In genomic region chr17:75525806-75526554, GRCh38 we compare ENCODE assay signal across 8 cellular contexts. TPM values are rescaled to one million over a fixed set of nuclear protein-coding genes. Genes with fewer than 3 reads are reported as not detected.
DNase-seq lines count a peak whose midpoint lies in the region; ATAC-seq and TF ChIP-seq lines count a peak whose summit lies in the region.

No MANE protein-coding gene starts in this region.

- ATAC-seq in HG02610 (IDR thresholded peaks at IDR 0.05; ENCODE audit: unreplicated experiment) (peak; percentile 8), thoracic aorta (ENCODE audit: insufficient number of reproducible peaks, low FRiP score, low read depth) (no peak), GM18519 (IDR thresholded peaks at IDR 0.05; ENCODE audit: low FRiP score, unreplicated experiment) (no peak), foreskin keratinocyte (no peak)

- no peaks in the 10 kb centered on the region for H3K9me3 ChIP-seq in thoracic aorta

- BruUV-seq in Calu3 (replicated peaks; lab: Mats Ljungman, UMichigan) = no TSS peak

- peaks cover 12% of the 10 kb centered on the region for H3K4me1 Mint-ChIP-seq in Calu3 (ENCODE audit: low read depth, unreplicated experiment)
- H3K4me1 Mint-ChIP-seq in activated naive CD8-positive, alpha-beta T cell (ENCODE audit: low read depth) = peaks cover 9% of the 10 kb centered on the region

- H3K4me1 ChIP-seq in thoracic aorta (ENCODE audit: control insufficient read depth in 1 of 2, low read depth in 2 of 2) (peaks cover 8 to 22% of the 10 kb centered on the region in 2 donors), foreskin keratinocyte (no peaks in the 10 kb centered on the region)

- peaks cover 54% of the 10 kb centered on the region for H3K36me3 Mint-ChIP-seq in Calu3 (ENCODE audit: insufficient read depth, unreplicated experiment)
- peaks cover 2% of the 10 kb centered on the region for H3K36me3 Mint-ChIP-seq in activated naive CD8-positive, alpha-beta T cell

- H3K4me3 Mint-ChIP-seq in Calu3 (ENCODE audit: low read depth, unreplicated experiment) = peak overlapping the region; percentile 94
- H3K4me3 Mint-ChIP-seq in activated naive CD8-positive, alpha-beta T cell = peak overlapping the region; percentile 80

- H3K4me3 ChIP-seq in kidney epithelial cell (ENCODE audit: low read depth, low read length) (peak overlapping the region; percentile 42), thoracic aorta (peak overlapping the region; percentile 81)

- H3K9me3 Mint-ChIP-seq in Calu3 (ENCODE audit: low read depth, unreplicated experiment) = no peaks in the 10 kb centered on the region
- H3K9me3 Mint-ChIP-seq in activated naive CD8-positive, alpha-beta T cell (ENCODE audit: low read depth) = no peaks in the 10 kb centered on the region

- H3K27ac Mint-ChIP-seq in Calu3 (ENCODE audit: unreplicated experiment) = peak overlapping the region; percentile 82
- H3K27ac Mint-ChIP-seq in activated naive CD8-positive, alpha-beta T cell = no peak overlapping the region

- H3K27me3 ChIP-seq in kidney epithelial cell (ENCODE audit: control insufficient read depth, insufficient read depth, low read length) = peaks cover 5% of the 10 kb centered on the region
- no peaks in the 10 kb centered on the region for H3K27me3 ChIP-seq in thoracic aorta (replicated peaks; ENCODE audit: insufficient read depth)
- H3K27me3 ChIP-seq in foreskin keratinocyte = no peaks in the 10 kb centered on the region

- no peaks in the 10 kb centered on the region for H3K27me3 Mint-ChIP-seq in Calu3 (ENCODE audit: unreplicated experiment)
- no peaks in the 10 kb centered on the region for H3K27me3 Mint-ChIP-seq in activated naive CD8-positive, alpha-beta T cell

- DNase-seq in Calu3 (peak; percentile 35), kidney epithelial cell (ENCODE audit: low read depth) (no peak), thoracic aorta (ENCODE audit: low spot score) (no peak), NCI-H1092 (lab: John Stamatoyannopoulos, UW) (no peak), foreskin keratinocyte (no peak)

- H3K27ac ChIP-seq in thoracic aorta (no peak overlapping the region), foreskin keratinocyte (no peak overlapping the region)

- TF ChIP-seq CTCF in Calu3 (IDR thresholded peaks at IDR 0.05; ENCODE audit: unreplicated experiment) (no peak), kidney epithelial cell (IDR thresholded peaks at IDR 0.05; ENCODE audit: insufficient read depth, low read length, poor library complexity, severe bottlenecking) (no peak), thoracic aorta (IDR thresholded peaks at IDR 0.05) (no peak), foreskin keratinocyte (conservative IDR thresholded peaks at IDR 0.05) (no peak)

- CTCF ChIA-PET in Calu3 (lab: Charles Lee) = interaction anchor here (0.8 to 3.6 kb wide), 14 partner anchors 9 to 97 kb away, joined by 3 to 23 read pairs (median 4); partner anchors contain the start of genes MYO15B and TSEN54

- H3K36me3 ChIP-seq in kidney epithelial cell (ENCODE audit: control insufficient read depth, insufficient read depth, low read length) (peaks cover 2% of the 10 kb centered on the region), thoracic aorta (no peaks in the 10 kb centered on the region)

- intact Hi-C loops in Calu3 (cut with micrococcal nuclease; ENCODE audit: unreplicated experiment) = no loop called here

RNA-seq across cellular contexts. Expression of gene LLGL2, which starts 0.5 kb away (rescaled TPM):
- total RNA-seq in Calu3 (2022) = 208 and 251 TPM in 2 replicates
- 50.6 and 61.8 TPM in 2 replicates for total RNA-seq in kidney epithelial cell
- 10 to 100 TPM in 1 of 2 donors, 1 to 10 TPM in 1; 6.4 to 20.0 TPM for total RNA-seq in thoracic aorta
- 24.6 and 28.2 TPM in 2 replicates for total RNA-seq in foreskin keratinocyte
- 25.7 and 26.8 TPM in 2 replicates for polyA plus RNA-seq in foreskin keratinocyte

RNA-seq across cellular contexts. Expression of gene TSEN54, which starts 9.7 kb away (rescaled TPM):
- total RNA-seq in Calu3 (2022) = 52.1 and 55.4 TPM in 2 replicates
- total RNA-seq in kidney epithelial cell = 22.5 and 23.5 TPM in 2 replicates
- total RNA-seq in thoracic aorta = 10 to 100 TPM; 17.1 to 48.6 TPM
- total RNA-seq in foreskin keratinocyte = 33.6 and 36.1 TPM in 2 replicates
- 37.8 and 41.1 TPM in 2 replicates for polyA plus RNA-seq in foreskin keratinocyte

RNA-seq across cellular contexts. Expression of gene CASKIN2, which starts 10.6 kb away (rescaled TPM):
- total RNA-seq in Calu3 (2022) (30.0 and 30.4 TPM in 2 replicates), kidney epithelial cell (14.7 and 18.3 TPM in 2 replicates), thoracic aorta (10 to 100 TPM; 26.0 to 32.4 TPM), foreskin keratinocyte (11.5 and 12.0 TPM in 2 replicates)
- 6.8 and 6.9 TPM in 2 replicates for polyA plus RNA-seq in foreskin keratinocyte
